In genomic region chr6:105608393-105608705, GRCh38 we compare ENCODE assay signal across 1 cellular context.
TF ChIP-seq lines count a peak whose summit lies in the region.

No MANE protein-coding gene starts in this region.

TF ChIP-seq in IMR-90, 13 proteins besides CTCF, POLR2A, EP300 and RAD21 (continued from another document):
- no peak for TF ChIP-seq ELK1 (IDR thresholded peaks at IDR 0.05; ENCODE audit: borderline replicate concordance, low read depth, low read length)
TF ChIP-seq in IMR-90: peak in this region for 0.
